Comparison of ENCODE assay signal across 11 cellular contexts in genomic region chr16:87201052-87201451, GRCh38.
A peak's percentile ranks its signal among the peaks of the same experiment; 100 is the strongest.
DNase-seq lines count a peak whose midpoint lies in the region; ATAC-seq, FAIRE-seq and TF ChIP-seq lines count a peak whose summit lies in the region.
"Had no signal": no experiment of that assay in that cellular context is flagged by ENCODE, and none has a peak within 500 bp of the region (broad histone marks: within the 10 kb centered on the region; RNA-seq: fewer than 3 reads in every experiment).

No MANE protein-coding gene starts in this region.

- CTCF ChIA-PET in HEK293 (lab: Yijun Ruan, JAX), result interaction anchor here (0.6 to 3.6 kb wide), 3 partner anchors 17 to 78 kb away, joined by 3 to 21 read pairs (median 6); no protein-coding TSS in a partner anchor

- no peak for FAIRE-seq in kidney (lab: Jason Lieb, UNC)

- no peak overlapping the region for H3K27ac ChIP-seq in HEK293 (ENCODE audit: extremely low read depth, low read depth, low read length)
- no peak overlapping the region for H3K27ac ChIP-seq in kidney (ENCODE audit: low read depth in 2 of 2, low read length in 2 of 2)

- H3K36me3 ChIP-seq in HEK293 (ENCODE audit: control insufficient read depth in 2 of 2, insufficient read depth in 1 of 2, low read length in 2 of 2), result no peaks in the 10 kb centered on the region
- H3K36me3 ChIP-seq in kidney (ENCODE audit: control insufficient read depth in 1 of 2, insufficient read depth in 2 of 2, low read length in 2 of 2), result no peaks in the 10 kb centered on the region

- no peaks in the 10 kb centered on the region for H3K9me3 ChIP-seq in HEK293 (ENCODE audit: control insufficient read depth, insufficient read depth, low read depth, low read length)
- H3K9me3 ChIP-seq in kidney (ENCODE audit: control insufficient read depth in 1 of 2, low read length in 2 of 2), result no peaks in the 10 kb centered on the region

- H3K4me3 ChIP-seq in HEK293 (ENCODE audit: low read depth, low read length) (no peak overlapping the region), kidney (ENCODE audit: low read length in 2 of 2) (no peak overlapping the region)

- peak; percentile 85 to 91 for ATAC-seq in left cardiac atrium

- intact Hi-C loops in left cardiac atrium (cut with DNase I), result no loop called here
- intact Hi-C loops in kidney (cut with DNase I), result no loop called here

- POLR2A ChIA-PET in HEK293 (lab: Yijun Ruan, JAX), result no interaction called here

- TF ChIP-seq CTCF in HEK293 (tag by site-specific recombination; IDR thresholded peaks at IDR 0.05), result no peak
- no peak for TF ChIP-seq CTCF in kidney (IDR thresholded peaks at IDR 0.05; ENCODE audit: borderline replicate concordance, extremely low read depth, insufficient read depth)

- no peak overlapping the region for H3K9ac ChIP-seq in kidney (ENCODE audit: low read length in 2 of 2)

- DNase-seq in amniotic epithelial cell (ENCODE audit: low read depth) (peak; percentile 98), left cardiac atrium (peak; percentile 74), superior temporal gyrus (ENCODE audit: extremely low spot score) (peak; percentile 24), SKM-1 (lab: John Stamatoyannopoulos, UW; ENCODE audit: unreplicated experiment) (no peak), kidney (no peak), CD1c-positive myeloid dendritic cell (ENCODE audit: extremely low spot score) (no peak)
- DNase-seq in stimulated activated CD4-positive, alpha-beta T cell treated with anti-CD3 and anti-CD28 coated beads, Interleukin-2, amount 100 ng/mL, for 48 hours, result no peak
- DNase-seq: activated naive CD4-positive, alpha-beta T cell treated with anti-CD3 and anti-CD28 coated beads for 36 hours; NCI-H510A treated with DMSO at 0.1 percent for 48 hours; stimulated activated naive CD4-positive, alpha-beta T cell treated with Interleukin-2 at 50 U/mL for 16 hours had no signal

- no peaks in the 10 kb centered on the region for H3K4me1 ChIP-seq in HEK293 (ENCODE audit: control insufficient read depth, insufficient read depth, low read length)
- no peaks in the 10 kb centered on the region for H3K4me1 ChIP-seq in kidney (ENCODE audit: control insufficient read depth in 1 of 2, insufficient read depth in 1 of 2, low read depth in 1 of 2, low read length in 2 of 2)

TF ChIP-seq in HEK293, 187 proteins besides CTCF, POLR2A, EP300 and RAD21:
- TF ChIP-seq ZNF629 (tag by site-specific recombination; IDR thresholded peaks at IDR 0.05) (peak; percentile 41; the same call in 1 of the 2 replicates), ZFHX2 (tag by site-specific recombination; conservative IDR thresholded peaks at IDR 0.05) (no peak), REPIN1 (tag by site-specific recombination; IDR thresholded peaks at IDR 0.05; ENCODE audit: low read depth) (no peak), ZNF513 (tag by site-specific recombination; IDR thresholded peaks at IDR 0.05) (no peak), ZNF146 (tag by site-specific recombination; IDR thresholded peaks at IDR 0.05) (0 out of 2 replicates have a peak, but pooled peaks have one; percentile 17), ZNF362 (tag by site-specific recombination; IDR thresholded peaks at IDR 0.05) (peak; percentile 23; the same call in 1 of the 2 replicates), ZNF335 (tag by site-specific recombination; conservative IDR thresholded peaks at IDR 0.05) (no peak)

Comparison
In these comparisons a context has a peak if more than half of its experiments do, and no peak if none do; other contexts are left out.
1. DNase-seq: peak in amniotic epithelial cell (single experiment), left cardiac atrium (single experiment) and superior temporal gyrus (single experiment); none in stimulated activated CD4-positive, alpha-beta T cell treated with anti-CD3 and anti-CD28 coated beads, Interleukin-2, amount 100 ng/mL, for 48 hours (0 of 2), SKM-1 (single experiment), kidney (single experiment) and CD1c-positive myeloid dendritic cell (single experiment).